ENCODE assay signal across 1 cellular context in genomic region chr12:121888478-121889266, GRCh38.
TF ChIP-seq lines count a peak whose summit lies in the region.

A gene with protein sequence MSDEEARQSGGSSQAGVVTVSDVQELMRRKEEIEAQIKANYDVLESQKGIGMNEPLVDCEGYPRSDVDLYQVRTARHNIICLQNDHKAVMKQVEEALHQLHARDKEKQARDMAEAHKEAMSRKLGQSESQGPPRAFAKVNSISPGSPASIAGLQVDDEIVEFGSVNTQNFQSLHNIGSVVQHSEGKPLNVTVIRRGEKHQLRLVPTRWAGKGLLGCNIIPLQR (plus strand): TSS chr12:121888790. CDS start chr12:121888857, 67 bp downstream.

TF ChIP-seq in HepG2, 621 proteins besides CTCF, POLR2A, EP300 and RAD21 (continued from another document and continues in another):
- TF ChIP-seq RARG (CRISPR knock-in tag; IDR thresholded peaks at IDR 0.05; ENCODE audit: low read depth), result peak; percentile 91; the same call in 1 of the 2 replicates
- TF ChIP-seq ZNF136 (CRISPR knock-in tag; IDR thresholded peaks at IDR 0.05; ENCODE audit: low read depth), result 0 out of 2 replicates have a peak, but pooled peaks have one; percentile 68
- no peak for TF ChIP-seq ZNF296 (CRISPR knock-in tag; conservative IDR thresholded peaks at IDR 0.05)
- TF ChIP-seq, protein P1, sequence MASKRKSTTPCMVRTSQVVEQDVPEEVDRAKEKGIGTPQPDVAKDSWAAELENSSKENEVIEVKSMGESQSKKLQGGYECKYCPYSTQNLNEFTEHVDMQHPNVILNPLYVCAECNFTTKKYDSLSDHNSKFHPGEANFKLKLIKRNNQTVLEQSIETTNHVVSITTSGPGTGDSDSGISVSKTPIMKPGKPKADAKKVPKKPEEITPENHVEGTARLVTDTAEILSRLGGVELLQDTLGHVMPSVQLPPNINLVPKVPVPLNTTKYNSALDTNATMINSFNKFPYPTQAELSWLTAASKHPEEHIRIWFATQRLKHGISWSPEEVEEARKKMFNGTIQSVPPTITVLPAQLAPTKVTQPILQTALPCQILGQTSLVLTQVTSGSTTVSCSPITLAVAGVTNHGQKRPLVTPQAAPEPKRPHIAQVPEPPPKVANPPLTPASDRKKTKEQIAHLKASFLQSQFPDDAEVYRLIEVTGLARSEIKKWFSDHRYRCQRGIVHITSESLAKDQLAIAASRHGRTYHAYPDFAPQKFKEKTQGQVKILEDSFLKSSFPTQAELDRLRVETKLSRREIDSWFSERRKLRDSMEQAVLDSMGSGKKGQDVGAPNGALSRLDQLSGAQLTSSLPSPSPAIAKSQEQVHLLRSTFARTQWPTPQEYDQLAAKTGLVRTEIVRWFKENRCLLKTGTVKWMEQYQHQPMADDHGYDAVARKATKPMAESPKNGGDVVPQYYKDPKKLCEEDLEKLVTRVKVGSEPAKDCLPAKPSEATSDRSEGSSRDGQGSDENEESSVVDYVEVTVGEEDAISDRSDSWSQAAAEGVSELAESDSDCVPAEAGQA (IDR thresholded peaks at IDR 0.05; ENCODE audit: low read depth), result peak; percentile 80; the same call in 1 of the 2 replicates
- TF ChIP-seq, protein P1 (CRISPR knock-in tag; IDR thresholded peaks at IDR 0.05; ENCODE audit: borderline replicate concordance), result no peak
- TF ChIP-seq ZNF703 (CRISPR knock-in tag; IDR thresholded peaks at IDR 0.05; ENCODE audit: borderline replicate concordance), result no peak
- peak; percentile 62 for TF ChIP-seq XRCC5 (optimal IDR thresholded peaks at IDR 0.05; ENCODE audit: low read length)
- TF ChIP-seq ZNF598 (CRISPR knock-in tag; IDR thresholded peaks at IDR 0.05; ENCODE audit: borderline replicate concordance), result peak; percentile 91; the same call in 1 of the 2 replicates
- peak; percentile 80; the same call in 1 of the 2 replicates for TF ChIP-seq ZNF318 (CRISPR knock-in tag; IDR thresholded peaks at IDR 0.05)
- TF ChIP-seq MYC (CRISPR knock-in tag; IDR thresholded peaks at IDR 0.05; ENCODE audit: borderline replicate concordance), result peak; percentile 100
- no peak for TF ChIP-seq GLMP (CRISPR knock-in tag; IDR thresholded peaks at IDR 0.05; ENCODE audit: borderline replicate concordance)
- TF ChIP-seq, protein P2, sequence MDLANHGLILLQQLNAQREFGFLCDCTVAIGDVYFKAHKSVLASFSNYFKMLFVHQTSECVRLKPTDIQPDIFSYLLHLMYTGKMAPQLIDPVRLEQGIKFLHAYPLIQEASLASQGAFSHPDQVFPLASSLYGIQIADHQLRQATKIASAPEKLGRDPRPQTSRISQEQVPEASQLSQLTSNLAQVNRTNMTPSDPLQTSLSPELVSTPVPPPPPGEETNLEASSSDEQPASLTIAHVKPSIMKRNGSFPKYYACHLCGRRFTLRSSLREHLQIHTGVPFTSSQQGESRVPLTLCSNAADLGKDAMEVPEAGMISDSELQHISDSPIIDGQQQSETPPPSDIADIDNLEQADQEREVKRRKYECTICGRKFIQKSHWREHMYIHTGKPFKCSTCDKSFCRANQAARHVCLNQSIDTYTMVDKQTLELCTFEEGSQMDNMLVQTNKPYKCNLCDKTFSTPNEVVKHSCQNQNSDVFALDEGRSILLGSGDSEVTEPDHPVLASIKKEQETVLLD (CRISPR knock-in tag; IDR thresholded peaks at IDR 0.05; ENCODE audit: low read depth), result peak; percentile 96
- 0 out of 2 replicates have a peak, but pooled peaks have one; percentile 9 for TF ChIP-seq IRF1 (CRISPR knock-in tag; IDR thresholded peaks at IDR 0.05; ENCODE audit: low read depth)
- no peak for TF ChIP-seq TBP (CRISPR knock-in tag; IDR thresholded peaks at IDR 0.05)
- TF ChIP-seq, protein P3, sequence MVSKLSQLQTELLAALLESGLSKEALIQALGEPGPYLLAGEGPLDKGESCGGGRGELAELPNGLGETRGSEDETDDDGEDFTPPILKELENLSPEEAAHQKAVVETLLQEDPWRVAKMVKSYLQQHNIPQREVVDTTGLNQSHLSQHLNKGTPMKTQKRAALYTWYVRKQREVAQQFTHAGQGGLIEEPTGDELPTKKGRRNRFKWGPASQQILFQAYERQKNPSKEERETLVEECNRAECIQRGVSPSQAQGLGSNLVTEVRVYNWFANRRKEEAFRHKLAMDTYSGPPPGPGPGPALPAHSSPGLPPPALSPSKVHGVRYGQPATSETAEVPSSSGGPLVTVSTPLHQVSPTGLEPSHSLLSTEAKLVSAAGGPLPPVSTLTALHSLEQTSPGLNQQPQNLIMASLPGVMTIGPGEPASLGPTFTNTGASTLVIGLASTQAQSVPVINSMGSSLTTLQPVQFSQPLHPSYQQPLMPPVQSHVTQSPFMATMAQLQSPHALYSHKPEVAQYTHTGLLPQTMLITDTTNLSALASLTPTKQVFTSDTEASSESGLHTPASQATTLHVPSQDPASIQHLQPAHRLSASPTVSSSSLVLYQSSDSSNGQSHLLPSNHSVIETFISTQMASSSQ (IDR thresholded peaks at IDR 0.05; ENCODE audit: low read depth), result no peak
- TF ChIP-seq, protein P3 (CRISPR knock-in tag; IDR thresholded peaks at IDR 0.05; ENCODE audit: borderline replicate concordance), result peak; percentile 89; the same call in 1 of the 2 replicates
- TF ChIP-seq KDM5B (CRISPR knock-in tag; IDR thresholded peaks at IDR 0.05; ENCODE audit: borderline replicate concordance), result peak; percentile 96; the same call in 1 of the 2 replicates
- TF ChIP-seq TEAD3 (CRISPR knock-in tag; optimal IDR thresholded peaks at IDR 0.05; ENCODE audit: borderline replicate concordance), result peak; percentile 59
- peak; percentile 97 for TF ChIP-seq RBM39 (IDR thresholded peaks at IDR 0.05; ENCODE audit: low read depth, low read length, poor library complexity, severe bottlenecking)
- peak; percentile 55; the same call in 1 of the 2 replicates for TF ChIP-seq SIX1 (CRISPR knock-in tag; IDR thresholded peaks at IDR 0.05; ENCODE audit: borderline replicate concordance)
- TF ChIP-seq, protein P4, sequence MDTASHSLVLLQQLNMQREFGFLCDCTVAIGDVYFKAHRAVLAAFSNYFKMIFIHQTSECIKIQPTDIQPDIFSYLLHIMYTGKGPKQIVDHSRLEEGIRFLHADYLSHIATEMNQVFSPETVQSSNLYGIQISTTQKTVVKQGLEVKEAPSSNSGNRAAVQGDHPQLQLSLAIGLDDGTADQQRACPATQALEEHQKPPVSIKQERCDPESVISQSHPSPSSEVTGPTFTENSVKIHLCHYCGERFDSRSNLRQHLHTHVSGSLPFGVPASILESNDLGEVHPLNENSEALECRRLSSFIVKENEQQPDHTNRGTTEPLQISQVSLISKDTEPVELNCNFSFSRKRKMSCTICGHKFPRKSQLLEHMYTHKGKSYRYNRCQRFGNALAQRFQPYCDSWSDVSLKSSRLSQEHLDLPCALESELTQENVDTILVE (CRISPR knock-in tag; IDR thresholded peaks at IDR 0.05), result peak; percentile 91
- no peak for TF ChIP-seq ZBTB42 (CRISPR knock-in tag; IDR thresholded peaks at IDR 0.05)
- TF ChIP-seq TARDBP (CRISPR knock-in tag; IDR thresholded peaks at IDR 0.05), result peak; percentile 99
- 0 out of 2 replicates have a peak, but pooled peaks have one; percentile 44 for TF ChIP-seq ZNF737 (CRISPR knock-in tag; IDR thresholded peaks at IDR 0.05; ENCODE audit: borderline replicate concordance)
- TF ChIP-seq ZNF44 (CRISPR knock-in tag; IDR thresholded peaks at IDR 0.05), result peak; percentile 87; the same call in 1 of the 2 replicates
- TF ChIP-seq, protein P5, sequence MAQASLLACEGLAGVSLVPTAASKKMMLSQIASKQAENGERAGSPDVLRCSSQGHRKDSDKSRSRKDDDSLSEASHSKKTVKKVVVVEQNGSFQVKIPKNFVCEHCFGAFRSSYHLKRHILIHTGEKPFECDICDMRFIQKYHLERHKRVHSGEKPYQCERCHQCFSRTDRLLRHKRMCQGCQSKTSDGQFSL (CRISPR knock-in tag; IDR thresholded peaks at IDR 0.05), result no peak
